In genomic region chr2:126107883-126108282, GRCh38 we compare ENCODE assay signal across 11 cellular contexts.
"Had no signal": no experiment of that assay in that cellular context is flagged by ENCODE, and none has a peak within 500 bp of the region (broad histone marks: within the 10 kb centered on the region; RNA-seq: fewer than 3 reads in every experiment).

No MANE protein-coding gene starts in this region.

- FAIRE-seq: H1, H54 had no signal

- H3K9me3 ChIP-seq: HAP-1 had no signal

- ATAC-seq: GM23338, HCT116 had no signal

- H2AFZ ChIP-seq: GM23248, GM23338 had no signal

- H3K4me3 ChIP-seq: GM23248, GM23338, HAP-1 had no signal

- H3K9ac ChIP-seq: GM23248 had no signal

- DNase-seq: GM23248, GOT3, H7, H9, HCEC 1CT, HFFc6 had no signal

- H3K36me3 ChIP-seq: HAP-1 had no signal

- H3K4me1 ChIP-seq: HAP-1 had no signal

- H3K27ac ChIP-seq: GM23248 had no signal

- H3K4me2 ChIP-seq: GM23338 had no signal
